Comparison of ENCODE assay signal across 2 cellular contexts in the genomic region with DNA sequence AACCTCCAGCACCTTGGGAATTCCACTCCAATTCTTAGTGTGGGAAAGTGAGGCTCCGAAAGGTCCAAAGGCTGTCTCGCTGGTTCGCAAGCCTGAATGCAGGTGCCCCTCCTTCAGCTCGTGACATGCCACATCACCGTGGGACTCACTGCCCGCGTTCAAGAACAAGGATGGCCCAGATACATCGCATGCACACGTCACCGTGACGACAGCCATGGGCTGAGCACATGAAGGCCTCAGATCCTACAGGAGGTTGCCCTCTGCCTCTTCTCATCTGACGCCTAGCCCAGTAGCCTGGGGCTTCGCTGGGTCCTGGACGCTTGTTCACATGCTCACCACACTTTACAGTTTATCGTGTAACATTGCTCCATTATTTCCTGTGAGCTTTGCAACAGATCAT.
TF ChIP-seq lines count a peak whose summit lies in the region.

No MANE protein-coding gene starts in this region.

TF ChIP-seq in IMR-90, 13 proteins besides CTCF, POLR2A, EP300 and RAD21:
- TF ChIP-seq MAFK (IDR thresholded peaks at IDR 0.05; ENCODE audit: low read depth, low read length) (no peak), CEBPB (IDR thresholded peaks at IDR 0.05; ENCODE audit: low read depth, low read length) (no peak), NFE2L2 (IDR thresholded peaks at IDR 0.05; ENCODE audit: low read depth, low read length) (no peak), MXI1 (IDR thresholded peaks at IDR 0.05; ENCODE audit: borderline replicate concordance, low read depth, low read length) (no peak), BHLHE40 (IDR thresholded peaks at IDR 0.05; ENCODE audit: low read depth, low read length) (no peak), CHD1 (IDR thresholded peaks at IDR 0.05; ENCODE audit: low read depth, low read length) (no peak), RCOR1 (IDR thresholded peaks at IDR 0.05; ENCODE audit: insufficient replicate concordance, low read length) (no peak), RFX5 (IDR thresholded peaks at IDR 0.05; ENCODE audit: low read depth, low read length) (no peak), MAZ (IDR thresholded peaks at IDR 0.05; ENCODE audit: borderline replicate concordance, low read depth, low read length) (no peak), FOS (IDR thresholded peaks at IDR 0.05; ENCODE audit: low read depth, low read length) (no peak), SMC3 (IDR thresholded peaks at IDR 0.05; ENCODE audit: low read depth, low read length) (no peak)
- TF ChIP-seq, protein P1, sequence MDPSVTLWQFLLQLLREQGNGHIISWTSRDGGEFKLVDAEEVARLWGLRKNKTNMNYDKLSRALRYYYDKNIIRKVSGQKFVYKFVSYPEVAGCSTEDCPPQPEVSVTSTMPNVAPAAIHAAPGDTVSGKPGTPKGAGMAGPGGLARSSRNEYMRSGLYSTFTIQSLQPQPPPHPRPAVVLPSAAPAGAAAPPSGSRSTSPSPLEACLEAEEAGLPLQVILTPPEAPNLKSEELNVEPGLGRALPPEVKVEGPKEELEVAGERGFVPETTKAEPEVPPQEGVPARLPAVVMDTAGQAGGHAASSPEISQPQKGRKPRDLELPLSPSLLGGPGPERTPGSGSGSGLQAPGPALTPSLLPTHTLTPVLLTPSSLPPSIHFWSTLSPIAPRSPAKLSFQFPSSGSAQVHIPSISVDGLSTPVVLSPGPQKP (IDR thresholded peaks at IDR 0.05; ENCODE audit: borderline replicate concordance, low read depth, low read length): no peak
- TF ChIP-seq, protein P2, sequence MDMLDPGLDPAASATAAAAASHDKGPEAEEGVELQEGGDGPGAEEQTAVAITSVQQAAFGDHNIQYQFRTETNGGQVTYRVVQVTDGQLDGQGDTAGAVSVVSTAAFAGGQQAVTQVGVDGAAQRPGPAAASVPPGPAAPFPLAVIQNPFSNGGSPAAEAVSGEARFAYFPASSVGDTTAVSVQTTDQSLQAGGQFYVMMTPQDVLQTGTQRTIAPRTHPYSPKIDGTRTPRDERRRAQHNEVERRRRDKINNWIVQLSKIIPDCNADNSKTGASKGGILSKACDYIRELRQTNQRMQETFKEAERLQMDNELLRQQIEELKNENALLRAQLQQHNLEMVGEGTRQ (IDR thresholded peaks at IDR 0.05; ENCODE audit: low read depth, low read length): no peak

TF ChIP-seq in H1, 55 proteins besides CTCF, POLR2A, EP300 and RAD21:
- TF ChIP-seq SAP30 (IDR thresholded peaks at IDR 0.05; ENCODE audit: insufficient read depth, insufficient replicate concordance, low read length) (no peak), SUZ12 (IDR thresholded peaks at IDR 0.05; ENCODE audit: low read length) (no peak), EZH2 (IDR thresholded peaks at IDR 0.05; ENCODE audit: low read depth, low read length, severe bottlenecking) (no peak), TAF7 (optimal IDR thresholded peaks at IDR 0.05; ENCODE audit: borderline replicate concordance, low read depth, low read length) (no peak), CHD1 (IDR thresholded peaks at IDR 0.05; ENCODE audit: low read depth, low read length) (no peak), GTF2F1 (IDR thresholded peaks at IDR 0.05; ENCODE audit: borderline replicate concordance, low read depth, low read length) (no peak), TEAD4 (IDR thresholded peaks at IDR 0.05; ENCODE audit: low read depth, low read length) (no peak), POLR2AphosphoS5 (IDR thresholded peaks at IDR 0.05; ENCODE audit: low read depth, low read length) (no peak), MAFK (IDR thresholded peaks at IDR 0.05; ENCODE audit: low read depth, low read length) (no peak), YY1 (IDR thresholded peaks at IDR 0.05; ENCODE audit: low read depth, low read length) (no peak), POU5F1 (IDR thresholded peaks at IDR 0.05; ENCODE audit: low read depth, low read length) (no peak), KDM1A (IDR thresholded peaks at IDR 0.05; ENCODE audit: borderline replicate concordance, low read length) (no peak), EGR1 (IDR thresholded peaks at IDR 0.05; ENCODE audit: borderline replicate concordance, low read depth, low read length) (no peak), SIX5 (IDR thresholded peaks at IDR 0.05; ENCODE audit: low read depth, low read length) (no peak), BRCA1 (IDR thresholded peaks at IDR 0.05; ENCODE audit: low read depth, low read length) (no peak), RXRA (IDR thresholded peaks at IDR 0.05; ENCODE audit: insufficient read depth, low read depth, low read length) (no peak), RBBP5 (IDR thresholded peaks at IDR 0.05; ENCODE audit: borderline replicate concordance, low read depth, low read length) (no peak), FOSL1 (IDR thresholded peaks at IDR 0.05; ENCODE audit: insufficient read depth, low read depth, low read length) (no peak), JUN (IDR thresholded peaks at IDR 0.05; ENCODE audit: low read depth, low read length) (no peak)
- TF ChIP-seq, protein P3, sequence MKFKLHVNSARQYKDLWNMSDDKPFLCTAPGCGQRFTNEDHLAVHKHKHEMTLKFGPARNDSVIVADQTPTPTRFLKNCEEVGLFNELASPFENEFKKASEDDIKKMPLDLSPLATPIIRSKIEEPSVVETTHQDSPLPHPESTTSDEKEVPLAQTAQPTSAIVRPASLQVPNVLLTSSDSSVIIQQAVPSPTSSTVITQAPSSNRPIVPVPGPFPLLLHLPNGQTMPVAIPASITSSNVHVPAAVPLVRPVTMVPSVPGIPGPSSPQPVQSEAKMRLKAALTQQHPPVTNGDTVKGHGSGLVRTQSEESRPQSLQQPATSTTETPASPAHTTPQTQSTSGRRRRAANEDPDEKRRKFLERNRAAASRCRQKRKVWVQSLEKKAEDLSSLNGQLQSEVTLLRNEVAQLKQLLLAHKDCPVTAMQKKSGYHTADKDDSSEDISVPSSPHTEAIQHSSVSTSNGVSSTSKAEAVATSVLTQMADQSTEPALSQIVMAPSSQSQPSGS (IDR thresholded peaks at IDR 0.05; ENCODE audit: low read length): no peak
